In the genomic region with DNA sequence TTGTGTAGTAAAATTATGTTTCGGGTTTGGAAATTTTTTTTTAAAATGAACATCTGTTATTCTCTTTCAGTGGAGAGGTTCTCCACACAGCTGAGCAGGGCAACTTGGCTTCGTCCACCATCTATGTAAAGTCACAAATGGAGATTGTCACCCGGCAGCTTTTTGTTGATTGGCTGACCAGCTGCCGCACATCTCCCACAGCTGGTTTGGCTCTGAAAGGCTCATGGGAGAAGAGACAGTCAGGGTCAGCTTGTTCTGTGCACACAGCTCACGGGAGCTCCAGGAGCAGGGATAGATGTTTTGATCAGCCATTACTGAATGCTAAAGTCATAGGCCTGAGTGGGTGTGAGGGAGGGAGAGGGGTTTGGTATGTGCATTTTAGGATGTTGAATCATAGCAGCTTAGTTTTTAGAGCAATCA, we compare ENCODE assay signal across 1 cellular context.
TF ChIP-seq lines count a peak whose summit lies in the region.

No MANE protein-coding gene starts in this region.

TF ChIP-seq in endothelial cell of umbilical vein, 7 proteins besides CTCF, POLR2A, EP300 and RAD21:
- TF ChIP-seq GATA2 (IDR thresholded peaks at IDR 0.05; ENCODE audit: insufficient read depth, insufficient read length, low read depth, low read length) (no peak), MYC (IDR thresholded peaks at IDR 0.05; ENCODE audit: low read depth, low read length) (no peak), EZH2 (IDR thresholded peaks at IDR 0.05; ENCODE audit: borderline replicate concordance, low read depth, low read length, severe bottlenecking) (no peak), FOS (IDR thresholded peaks at IDR 0.05; ENCODE audit: borderline replicate concordance, insufficient read depth, low read length) (no peak), POLR2AphosphoS5 (IDR thresholded peaks at IDR 0.05; ENCODE audit: insufficient read depth, low read depth, low read length) (no peak), JUN (IDR thresholded peaks at IDR 0.05; ENCODE audit: borderline replicate concordance, insufficient read depth, insufficient read length, low read depth) (no peak)
- TF ChIP-seq, protein P1, sequence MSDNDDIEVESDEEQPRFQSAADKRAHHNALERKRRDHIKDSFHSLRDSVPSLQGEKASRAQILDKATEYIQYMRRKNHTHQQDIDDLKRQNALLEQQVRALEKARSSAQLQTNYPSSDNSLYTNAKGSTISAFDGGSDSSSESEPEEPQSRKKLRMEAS (IDR thresholded peaks at IDR 0.05; ENCODE audit: insufficient read depth, insufficient read length), result no peak
